In genomic region chr4:169438057-169438480, GRCh38 we compare ENCODE assay signal across 13 cellular contexts.
DNase-seq lines count a peak whose midpoint lies in the region; ATAC-seq, FAIRE-seq and TF ChIP-seq lines count a peak whose summit lies in the region.
"Had no signal": no experiment of that assay in that cellular context is flagged by ENCODE, and none has a peak within 500 bp of the region (broad histone marks: within the 10 kb centered on the region; RNA-seq: fewer than 3 reads in every experiment).

No MANE protein-coding gene starts in this region.

- H2AFZ ChIP-seq in trophoblast cell (ENCODE audit: insufficient read depth, low read length, poor library complexity) = no peak overlapping the region

- no peak overlapping the region for H2BK5ac ChIP-seq in trophoblast cell (ENCODE audit: low read depth, low read length, poor library complexity)

- no peaks in the 10 kb centered on the region for H3K79me1 ChIP-seq in trophoblast cell (ENCODE audit: low read length)

- peak; percentile 72 for FAIRE-seq in islet of Langerhans (lab: Jason Lieb, UNC)
- FAIRE-seq: keratinocyte had no signal

- H2AK5ac ChIP-seq in trophoblast cell (ENCODE audit: low read length) = no peak overlapping the region

- no peak for TF ChIP-seq CTCF in foreskin keratinocyte (conservative IDR thresholded peaks at IDR 0.05)

- ATAC-seq in GM18517 (IDR thresholded peaks at IDR 0.05; ENCODE audit: unreplicated experiment) (peak; percentile 43), GM21526 (IDR thresholded peaks at IDR 0.05; ENCODE audit: low FRiP score, unreplicated experiment) (peak; percentile 37), HG03097 (IDR thresholded peaks at IDR 0.05; ENCODE audit: low FRiP score, unreplicated experiment) (peak; percentile 41), foreskin keratinocyte (no peak)

- no peak overlapping the region for H3K4me2 ChIP-seq in trophoblast cell (ENCODE audit: low read length)

- no peak overlapping the region for H2BK120ac ChIP-seq in trophoblast cell (ENCODE audit: insufficient read depth, low read length, poor library complexity)

- WGBS in trophoblast cell (ENCODE audit: extremely low coverage, insufficient coverage, insufficient read length) = no CpG with 5 or more reads among the region's 2 CpGs

- no peak overlapping the region for H3K18ac ChIP-seq in trophoblast cell (ENCODE audit: low read length)

- H3K79me2 ChIP-seq in trophoblast cell (ENCODE audit: control insufficient read depth, insufficient read depth, low read length, poor library complexity) = no peaks in the 10 kb centered on the region

- H3K36me3 ChIP-seq in trophoblast cell (ENCODE audit: control insufficient read depth in 1 of 2, insufficient read depth in 2 of 2, low read length in 2 of 2) = no peaks in the 10 kb centered on the region

- H4K12ac ChIP-seq in trophoblast cell (ENCODE audit: low read depth, low read length) = no peak overlapping the region

- no peak overlapping the region for H3K4ac ChIP-seq in trophoblast cell (ENCODE audit: low read depth, low read length)

- H3K4me1 ChIP-seq in trophoblast cell (ENCODE audit: control insufficient read depth in 1 of 2, insufficient read depth in 2 of 2, low read length in 2 of 2) = no peaks in the 10 kb centered on the region
- H3K4me1 ChIP-seq in foreskin keratinocyte = no peaks in the 10 kb centered on the region

- no peak overlapping the region for H3K14ac ChIP-seq in trophoblast cell (ENCODE audit: low read length)

- no peak overlapping the region for H3K4me3 ChIP-seq in trophoblast cell (ENCODE audit: low read depth, low read length)

- H4K91ac ChIP-seq in trophoblast cell (ENCODE audit: low read depth, low read length) = no peak overlapping the region

- no peaks in the 10 kb centered on the region for H3K9me3 ChIP-seq in trophoblast cell (ENCODE audit: insufficient read depth, low read depth, low read length)

- H3K27me3 ChIP-seq in trophoblast cell (ENCODE audit: insufficient read depth, low read length) (no peaks in the 10 kb centered on the region), foreskin keratinocyte (no peaks in the 10 kb centered on the region)

- no peak overlapping the region for H3K9ac ChIP-seq in trophoblast cell (ENCODE audit: low read length)

- H4K8ac ChIP-seq in trophoblast cell (ENCODE audit: low read depth, low read length) = no peak overlapping the region

- DNase-seq in trophoblast cell (no peak), T-helper 1 cell (no peak), foreskin keratinocyte (no peak)
- no peak for DNase-seq in stimulated activated CD4-positive, alpha-beta T cell treated with anti-CD3 and anti-CD28 coated beads, Interleukin-12 subunit alpha, Interleukin-12 subunit beta, amount 100 ng/mL, for 4 hours
- DNase-seq: activated T-cell treated with anti-CD3 and anti-CD28 coated beads, Interleukin-2, amount 50 U/mL, for 24 hours; C1 segment of cervical spinal cord; NCI-H1436; T-helper 9 cell had no signal

- H3K27ac ChIP-seq in trophoblast cell (ENCODE audit: low read depth, low read length) (no peak overlapping the region), foreskin keratinocyte (no peak overlapping the region)

- H2BK12ac ChIP-seq in trophoblast cell (ENCODE audit: low read length) = no peak overlapping the region

- no peak overlapping the region for H3K23ac ChIP-seq in trophoblast cell (ENCODE audit: low read length)
